22 cellular contexts compared by ENCODE assay signal in the genomic region with DNA sequence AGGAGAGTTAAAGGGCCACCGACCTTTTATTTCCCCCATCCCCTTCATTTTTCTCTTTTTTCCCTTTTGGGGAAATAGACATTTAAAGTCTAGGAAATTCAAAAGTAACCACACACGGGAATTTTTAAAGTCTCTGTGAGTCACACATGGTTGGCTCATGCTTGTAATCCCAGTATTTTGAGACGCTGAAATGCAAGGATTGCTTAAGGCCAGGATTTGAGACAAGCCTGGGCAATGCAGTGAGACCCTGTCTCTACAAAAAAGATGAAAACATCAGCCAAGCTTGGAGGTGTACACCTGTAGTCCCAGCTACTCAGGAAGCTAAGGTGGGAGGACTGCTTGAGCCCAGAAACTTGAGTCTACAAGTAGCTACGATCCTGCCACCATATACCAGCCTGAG. TPM values are rescaled to one million over a fixed set of nuclear protein-coding genes. Genes with fewer than 3 reads are reported as not detected.
A peak's percentile ranks its signal among the peaks of the same experiment; 100 is the strongest.
DNase-seq lines count a peak whose midpoint lies in the region; ATAC-seq and TF ChIP-seq lines count a peak whose summit lies in the region.
"Had no signal": no experiment of that assay in that cellular context is flagged by ENCODE, and none has a peak within 500 bp of the region (broad histone marks: within the 10 kb centered on the region; RNA-seq: fewer than 3 reads in every experiment).

No MANE protein-coding gene starts in this region.

- H3K9me3 ChIP-seq in adipocyte (ENCODE audit: control insufficient read depth, low read length): no peaks in the 10 kb centered on the region
- H3K9me3 ChIP-seq in fibroblast of lung (ENCODE audit: control insufficient read depth, insufficient read depth, low read depth, low read length): no peaks in the 10 kb centered on the region
- H3K9me3 ChIP-seq: right atrium auricular region had no signal

- no peaks in the 10 kb centered on the region for H4K20me1 ChIP-seq in fibroblast of lung (ENCODE audit: control insufficient read depth, extremely low read depth, insufficient read depth, low read length)

- H3K27me3 ChIP-seq in adipocyte (replicated peaks; ENCODE audit: control insufficient read depth, insufficient read depth, low read length): no peaks in the 10 kb centered on the region
- no peaks in the 10 kb centered on the region for H3K27me3 ChIP-seq in fibroblast of lung (ENCODE audit: control insufficient read depth, insufficient read depth, low read length)
- H3K27me3 ChIP-seq: dorsolateral prefrontal cortex, right atrium auricular region, upper lobe of left lung had no signal

- H3K9ac ChIP-seq in adipocyte (ENCODE audit: low read length) (no peak overlapping the region), fibroblast of lung (ENCODE audit: insufficient read depth, low read length) (no peak overlapping the region)

- no peak overlapping the region for H3K4me3 ChIP-seq in adipocyte (ENCODE audit: low read length)
- no peak overlapping the region for H3K4me3 ChIP-seq in fibroblast of lung (replicated peaks in 1 of 4; ENCODE audit: control extremely low read depth in 1 of 4, insufficient read depth in 1 of 4, low read depth in 3 of 4, low read length in 4 of 4)
- no peak overlapping the region for H3K4me3 ChIP-seq in retinal pigment epithelial cell (ENCODE audit: low read length)
- H3K4me3 ChIP-seq: dorsolateral prefrontal cortex, right atrium auricular region, upper lobe of left lung had no signal

- no peaks in the 10 kb centered on the region for H3K4me1 Mint-ChIP-seq in activated T-cell treated with anti-CD3 and anti-CD28 coated beads, Interleukin-2, amount 50 U/mL, for 72 hours (ENCODE audit: low read depth)
- peaks cover 5% of the 10 kb centered on the region for H3K4me1 Mint-ChIP-seq in activated T-cell treated with anti-CD3 and anti-CD28 coated beads, Interleukin-2, amount 50 U/mL, for 4 hours (ENCODE audit: low read depth)
- H3K4me1 Mint-ChIP-seq: activated B cell treated with CpG ODN at 0.5 μM for 24 hours had no signal

- H3K4me1 ChIP-seq in adipocyte (ENCODE audit: control insufficient read depth, insufficient read depth, low read length): no peaks in the 10 kb centered on the region
- no peaks in the 10 kb centered on the region for H3K4me1 ChIP-seq in fibroblast of lung (ENCODE audit: control insufficient read depth, extremely low read depth, insufficient read depth, low read length)
- H3K4me1 ChIP-seq: upper lobe of left lung had no signal

- peak overlapping the region; percentile 72 for H3K27ac Mint-ChIP-seq in activated T-cell treated with anti-CD3 and anti-CD28 coated beads, Interleukin-2, amount 50 U/mL, for 72 hours
- H3K27ac Mint-ChIP-seq: activated B cell treated with CpG ODN at 0.5 μM for 24 hours; activated CD4-positive, alpha-beta memory T cell treated with anti-CD3 and anti-CD28 coated beads for 36 hours; B cell; memory B cell had no signal

- H3K27ac ChIP-seq in fibroblast of lung (ENCODE audit: insufficient read depth, low read length): no peak overlapping the region
- H3K27ac ChIP-seq: 22Rv1, dorsolateral prefrontal cortex, right atrium auricular region, upper lobe of left lung had no signal

- H3K9me3 Mint-ChIP-seq in activated T-cell treated with anti-CD3 and anti-CD28 coated beads, Interleukin-2, amount 50 U/mL, for 72 hours: no peaks in the 10 kb centered on the region
- H3K9me3 Mint-ChIP-seq in activated T-cell treated with anti-CD3 and anti-CD28 coated beads, Interleukin-2, amount 50 U/mL, for 4 hours: peaks cover 9% of the 10 kb centered on the region
- H3K9me3 Mint-ChIP-seq: memory B cell had no signal

- H3K36me3 ChIP-seq in adipocyte (ENCODE audit: control insufficient read depth, insufficient read depth, low read length, severe bottlenecking): peaks cover 18% of the 10 kb centered on the region
- H3K36me3 ChIP-seq in fibroblast of lung (ENCODE audit: control insufficient read depth, insufficient read depth, low read length): no peaks in the 10 kb centered on the region
- H3K36me3 ChIP-seq: right atrium auricular region had no signal

- no peak for DNase-seq in activated T-cell treated with anti-CD3 and anti-CD28 coated beads, Interleukin-2, amount 50 U/mL, for 72 hours
- DNase-seq in activated T-cell treated with anti-CD3 and anti-CD28 coated beads, Interleukin-2, amount 50 U/mL, for 4 hours: no peak
- peak; percentile 7 for DNase-seq in adipocyte (ENCODE audit: low read depth)
- peak; percentile 17 to 34 for DNase-seq in fibroblast of lung (ENCODE audit: low read depth in 2 of 2)
- peak; percentile 1 for DNase-seq in retinal pigment epithelial cell (ENCODE audit: low read depth)
- DNase-seq in activated CD4-positive, alpha-beta T cell treated with anti-CD3 and anti-CD28 coated beads for 1 hour: no peak
- no peak for DNase-seq in germinal center (ENCODE audit: low spot score)
- no peak for DNase-seq in GM10248 (ENCODE audit: extremely low spot score)
- DNase-seq: activated B cell treated with CpG ODN at 0.5 μM for 24 hours; activated CD4-positive, alpha-beta memory T cell treated with anti-CD3 and anti-CD28 coated beads for 36 hours; activated effector memory CD4-positive, alpha-beta T cell treated with anti-CD3 and anti-CD28 coated beads, Interleukin-2, amount 50 U/mL, for 16 hours; central memory CD4-positive, alpha-beta T cell; dorsolateral prefrontal cortex; kidney glomerular epithelial cell; NCI-H1694 treated with DMSO at 0.1 percent for 48 hours; NCI-H69; upper lobe of left lung had no signal

- no peak for TF ChIP-seq CTCF in fibroblast of lung (conservative IDR thresholded peaks at IDR 0.05 in 1 of 2, IDR thresholded peaks at IDR 0.05 in 1 of 2; ENCODE audit: low read depth in 1 of 2, low read length in 2 of 2)
- TF ChIP-seq CTCF in retinal pigment epithelial cell (conservative IDR thresholded peaks at IDR 0.05; ENCODE audit: low read depth, low read length): no peak
- TF ChIP-seq CTCF in GM10248 (IDR thresholded peaks at IDR 0.05; ENCODE audit: control extremely low read depth, extremely low read depth, low read depth, missing control alignments): no peak

- POLR2A ChIA-PET in GM10248 (lab: Yijun Ruan, JAX): no interaction called here

- H3K36me3 Mint-ChIP-seq in activated T-cell treated with anti-CD3 and anti-CD28 coated beads, Interleukin-2, amount 50 U/mL, for 72 hours (ENCODE audit: insufficient read depth in 2 of 2): peaks cover 4 to 23% of the 10 kb centered on the region in 2 donors
- peaks cover 39% of the 10 kb centered on the region for H3K36me3 Mint-ChIP-seq in activated T-cell treated with anti-CD3 and anti-CD28 coated beads, Interleukin-2, amount 50 U/mL, for 4 hours (ENCODE audit: insufficient read depth)

- ATAC-seq in activated T-cell treated with anti-CD3 and anti-CD28 coated beads, Interleukin-2, amount 50 U/mL, for 72 hours (replicated peaks in 1 of 2): no peak
- no peak for ATAC-seq in activated T-cell treated with anti-CD3 and anti-CD28 coated beads, Interleukin-2, amount 50 U/mL, for 4 hours
- ATAC-seq: SK-N-SH treated with all-trans-retinoic acid at 6 μM for 48 hours had no signal

- no peaks in the 10 kb centered on the region for H3K27me3 Mint-ChIP-seq in activated T-cell treated with anti-CD3 and anti-CD28 coated beads, Interleukin-2, amount 50 U/mL, for 72 hours (ENCODE audit: low read depth)
- no peaks in the 10 kb centered on the region for H3K27me3 Mint-ChIP-seq in activated T-cell treated with anti-CD3 and anti-CD28 coated beads, Interleukin-2, amount 50 U/mL, for 4 hours (ENCODE audit: low read depth)
- H3K27me3 Mint-ChIP-seq: activated B cell treated with CpG ODN at 0.5 μM for 24 hours; activated CD4-positive, alpha-beta memory T cell treated with anti-CD3 and anti-CD28 coated beads for 36 hours; B cell; memory B cell had no signal

- H3K79me2 ChIP-seq in fibroblast of lung (ENCODE audit: control insufficient read depth, insufficient read depth, low read length): no peaks in the 10 kb centered on the region

- no peak overlapping the region for H3K4me3 Mint-ChIP-seq in activated T-cell treated with anti-CD3 and anti-CD28 coated beads, Interleukin-2, amount 50 U/mL, for 72 hours
- no peak overlapping the region for H3K4me3 Mint-ChIP-seq in activated T-cell treated with anti-CD3 and anti-CD28 coated beads, Interleukin-2, amount 50 U/mL, for 4 hours
- H3K4me3 Mint-ChIP-seq: activated B cell treated with CpG ODN at 0.5 μM for 24 hours; activated CD4-positive, alpha-beta memory T cell treated with anti-CD3 and anti-CD28 coated beads for 36 hours; B cell; memory B cell had no signal

- no peak overlapping the region for H3K4me2 ChIP-seq in fibroblast of lung (ENCODE audit: extremely low read depth, insufficient read depth, low read length)

- no peak overlapping the region for H2AFZ ChIP-seq in fibroblast of lung (ENCODE audit: low read length)

- CTCF ChIA-PET in GM10248 (lab: Yijun Ruan, JAX): interaction anchor here (0.8 to 4.0 kb wide), 2 partner anchors 11 to 16 kb away, joined by 3 to 12 read pairs; no protein-coding TSS in a partner anchor

RNA-seq across cellular contexts. Expression of a gene that starts 34.2 kb away (rescaled TPM):
- 10 to 100 TPM; 27.2 to 37.2 TPM for total RNA-seq in activated T-cell treated with anti-CD3 and anti-CD28 coated beads, Interleukin-2, amount 50 U/mL, for 72 hours
- total RNA-seq in activated T-cell treated with anti-CD3 and anti-CD28 coated beads, Interleukin-2, amount 50 U/mL, for 4 hours: 10 to 100 TPM; 16.6 to 18.4 (median 17.0) TPM
- 36.2 and 37.0 TPM in 2 replicates for total RNA-seq in fibroblast of lung
- polyA plus RNA-seq in fibroblast of lung: 22.5 and 27.9 TPM in 2 replicates
- polyA plus RNA-seq in fibroblast of lung (2012): 17.9 and 18.0 TPM in 2 replicates
- polyA minus RNA-seq in fibroblast of lung (ENCODE audit: low replicate concordance): 3.0 and 6.6 TPM in 2 replicates

RNA-seq across cellular contexts. Expression of a gene that starts 48.2 kb away (rescaled TPM):
- 10 to 100 TPM; 15.3 to 23.3 TPM for total RNA-seq in activated T-cell treated with anti-CD3 and anti-CD28 coated beads, Interleukin-2, amount 50 U/mL, for 72 hours
- total RNA-seq in activated T-cell treated with anti-CD3 and anti-CD28 coated beads, Interleukin-2, amount 50 U/mL, for 4 hours: 10 to 100 TPM; 12.0 to 15.6 (median 12.0) TPM
- total RNA-seq in fibroblast of lung: 53.8 and 56.8 TPM in 2 replicates
- 54.7 and 91.1 TPM in 2 replicates for polyA plus RNA-seq in fibroblast of lung
- 43.6 and 69.1 TPM in 2 replicates for polyA plus RNA-seq in fibroblast of lung (2012)
- 1.8 and 10.0 TPM in 2 replicates for polyA minus RNA-seq in fibroblast of lung (ENCODE audit: low replicate concordance)

Comparison
In these comparisons a context has a peak if more than half of its experiments do, and no peak if none do; other contexts are left out.
1. DNase-seq: peak in adipocyte (single experiment), fibroblast of lung (2 of 2) and retinal pigment epithelial cell (single experiment); none in activated T-cell treated with anti-CD3 and anti-CD28 coated beads, Interleukin-2, amount 50 U/mL, for 72 hours (0 of 2), activated T-cell treated with anti-CD3 and anti-CD28 coated beads, Interleukin-2, amount 50 U/mL, for 4 hours (single experiment), activated CD4-positive, alpha-beta T cell treated with anti-CD3 and anti-CD28 coated beads for 1 hour (single experiment), germinal center (single experiment) and GM10248 (single experiment).